1 cellular context compared by ENCODE assay signal in the genomic region with DNA sequence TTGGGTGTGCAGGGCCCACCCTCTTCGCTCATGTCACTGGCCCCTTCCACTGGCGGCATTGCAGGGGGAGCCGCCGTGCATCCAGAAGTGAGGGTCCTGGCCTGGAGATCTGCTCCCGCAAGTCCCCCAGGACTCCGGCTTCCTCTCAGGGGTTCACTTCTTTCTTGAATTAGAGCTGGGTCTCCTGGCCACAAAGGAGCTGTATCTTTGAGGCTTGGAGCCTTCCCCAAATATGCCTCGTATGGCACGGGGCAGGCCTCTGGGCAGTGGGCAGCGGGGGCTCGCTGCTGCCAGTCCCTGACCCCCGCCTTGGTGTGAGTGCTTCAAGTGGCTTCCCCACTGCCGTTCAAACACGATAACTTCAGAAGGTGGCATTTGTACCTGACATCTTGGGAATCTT.
TF ChIP-seq lines count a peak whose summit lies in the region.

No MANE protein-coding gene starts in this region.

TF ChIP-seq in HepG2, 621 proteins besides CTCF, POLR2A, EP300 and RAD21:
- TF ChIP-seq ZKSCAN8 (CRISPR knock-in tag; IDR thresholded peaks at IDR 0.05; ENCODE audit: borderline replicate concordance) = no peak
- TF ChIP-seq ZFAT (CRISPR knock-in tag; conservative IDR thresholded peaks at IDR 0.05) = no peak
- no peak for TF ChIP-seq ZNF572 (CRISPR knock-in tag; IDR thresholded peaks at IDR 0.05)
- TF ChIP-seq HNF4A (CRISPR knock-in tag; IDR thresholded peaks at IDR 0.05) = no peak
- TF ChIP-seq ZHX1 (CRISPR knock-in tag; IDR thresholded peaks at IDR 0.05; ENCODE audit: low read depth) = no peak
TF ChIP-seq in HepG2: peak in this region for 0.
